8 cellular contexts compared by ENCODE assay signal in the genomic region with DNA sequence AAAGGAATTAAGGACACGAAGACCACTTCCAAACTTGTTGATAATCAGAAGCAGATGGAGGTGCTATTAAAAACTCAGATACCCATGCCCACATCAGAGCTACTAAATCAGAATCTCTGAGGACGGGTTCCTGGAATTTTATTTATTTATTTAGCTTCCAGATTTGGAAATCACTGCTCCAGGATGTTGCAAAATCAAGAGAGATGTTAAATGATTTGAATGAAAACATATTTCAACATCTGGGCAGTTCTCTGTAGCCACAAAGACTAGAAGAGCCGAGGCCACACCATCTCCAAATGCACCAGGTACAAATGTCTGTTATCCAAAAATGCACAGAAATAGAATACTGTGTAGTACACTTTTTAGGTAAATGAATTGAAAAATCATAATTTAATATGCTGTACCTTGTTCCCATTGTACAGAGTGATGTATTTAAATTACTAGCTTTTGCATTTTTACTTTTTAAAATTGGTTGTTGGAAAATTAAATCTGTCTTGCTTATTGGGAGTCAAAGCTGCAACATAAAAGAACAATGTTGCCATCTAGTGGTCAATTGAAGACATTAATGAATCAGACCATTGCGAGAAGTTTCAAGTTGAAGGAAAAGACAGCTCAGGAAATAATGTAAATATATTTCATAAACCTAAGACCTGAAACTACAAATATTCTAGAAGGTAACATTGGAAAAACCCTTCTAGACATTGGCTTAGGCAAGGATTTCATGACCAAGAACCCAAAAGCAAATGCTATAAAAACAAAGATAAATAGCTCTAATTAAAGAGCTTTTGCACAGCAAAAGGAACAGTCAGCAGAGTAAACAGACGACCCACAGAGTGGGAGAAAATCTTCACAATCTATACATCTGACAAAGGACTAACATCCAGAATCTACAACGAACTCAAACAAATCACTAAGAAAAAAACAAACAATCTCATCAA.
DNase-seq lines count a peak whose midpoint lies in the region; ATAC-seq, FAIRE-seq and TF ChIP-seq lines count a peak whose summit lies in the region.

No MANE protein-coding gene starts in this region.

- intact Hi-C loops in body of pancreas (cut with DNase I), result loop anchor here (10.0 kb wide), 1 partner anchor 752 kb away; no protein-coding TSS in a partner anchor
- intact Hi-C loops in kidney (cut with DNase I), result loop anchor here (10.0 kb wide), 1 partner anchor 82 kb away; no protein-coding TSS in a partner anchor
- intact Hi-C loops in upper lobe of right lung (cut with DNase I), result no loop called here

- H3K4me1 ChIP-seq in body of pancreas (no peaks in the 10 kb centered on the region), kidney (ENCODE audit: control insufficient read depth in 1 of 2, insufficient read depth in 1 of 2, low read depth in 1 of 2, low read length in 2 of 2) (no peaks in the 10 kb centered on the region), upper lobe of right lung (no peaks in the 10 kb centered on the region)

- H3K9me3 ChIP-seq in body of pancreas (no peaks in the 10 kb centered on the region), kidney (ENCODE audit: control insufficient read depth in 1 of 2, low read length in 2 of 2) (no peaks in the 10 kb centered on the region), upper lobe of right lung (no peaks in the 10 kb centered on the region)

- peak; percentile 45 for DNase-seq in D341Med (ENCODE audit: low spot score)
- peak; percentile 32 for DNase-seq in NCI-H1048 (lab: John Stamatoyannopoulos, UW)
- DNase-seq in body of pancreas, result no peak
- DNase-seq in kidney, result no peak
- DNase-seq in upper lobe of right lung, result no peak
- DNase-seq in GM19240 (ENCODE audit: insufficient read length, low spot score), result no peak
- no peak for DNase-seq in UCSD-AML1 (lab: John Stamatoyannopoulos, UW; ENCODE audit: unreplicated experiment)

- WGBS in body of pancreas, 2 donors, result 12 to 15% methylated on average over 6 of the region's 6 CpGs

- peak; percentile 98 for FAIRE-seq in kidney (lab: Jason Lieb, UNC)

- H3K27me3 ChIP-seq in body of pancreas (peaks cover 0 to 3% of the 10 kb centered on the region in 2 donors), upper lobe of right lung (no peaks in the 10 kb centered on the region)

- ATAC-seq in GM21360 (IDR thresholded peaks at IDR 0.05; ENCODE audit: unreplicated experiment) (peak; percentile 66), body of pancreas (peak; percentile 30), upper lobe of right lung (peak; percentile 63)

- no peak overlapping the region for H3K9ac ChIP-seq in kidney (ENCODE audit: low read length in 2 of 2)

- no peak for TF ChIP-seq POLR2A in body of pancreas (IDR thresholded peaks at IDR 0.05)

- H3K27ac ChIP-seq in body of pancreas (no peak overlapping the region), kidney (ENCODE audit: low read depth in 2 of 2, low read length in 2 of 2) (no peak overlapping the region), upper lobe of right lung (no peak overlapping the region)

- no peak overlapping the region for H3K4me3 ChIP-seq in body of pancreas
- H3K4me3 ChIP-seq in kidney (ENCODE audit: low read length in 2 of 2), result no peak overlapping the region
- no peak overlapping the region for H3K4me3 ChIP-seq in upper lobe of right lung

- H3K36me3 ChIP-seq in body of pancreas (replicated peaks in 1 of 2; ENCODE audit: insufficient read depth in 1 of 2, low read depth in 2 of 2) (no peaks in the 10 kb centered on the region), kidney (ENCODE audit: control insufficient read depth in 1 of 2, insufficient read depth in 2 of 2, low read length in 2 of 2) (no peaks in the 10 kb centered on the region), upper lobe of right lung (no peaks in the 10 kb centered on the region)

- TF ChIP-seq CTCF in body of pancreas (IDR thresholded peaks at IDR 0.05) (peak in 6 of 7 experiments; percentile 51 to 75 (median 68)), kidney (IDR thresholded peaks at IDR 0.05; ENCODE audit: borderline replicate concordance, extremely low read depth, insufficient read depth) (peak; percentile 75), upper lobe of right lung (IDR thresholded peaks at IDR 0.05) (peak; percentile 71)

Comparison
In these comparisons a context has a peak if more than half of its experiments do, and no peak if none do; other contexts are left out.
1. DNase-seq: peak in D341Med (single experiment) and NCI-H1048 (single experiment); none in body of pancreas (0 of 4), kidney (single experiment), upper lobe of right lung (single experiment), GM19240 (single experiment) and UCSD-AML1 (single experiment).
2. Peak in every context shown above with its lines, with median percentiles within 50 percentile points of each other: ATAC-seq and CTCF ChIP-seq.